Comparison of ENCODE assay signal across 21 cellular contexts in genomic region chr12:95323204-95323603, GRCh38.
"Had no signal": no experiment of that assay in that cellular context is flagged by ENCODE, and none has a peak within 500 bp of the region (broad histone marks: within the 10 kb centered on the region; RNA-seq: fewer than 3 reads in every experiment).

No MANE protein-coding gene starts in this region.

- H3K36me3 ChIP-seq: gastrocnemius medialis, thyroid gland, upper lobe of right lung had no signal

- H3K9me3 ChIP-seq: gastrocnemius medialis, thyroid gland, upper lobe of right lung had no signal

- ATAC-seq: gastrocnemius medialis, left ventricle myocardium superior, upper lobe of right lung, WTC11 had no signal

- DNase-seq: activated CD8-positive, alpha-beta memory T cell treated with anti-CD3 and anti-CD28 coated beads for 24 hours; activated CD8-positive, alpha-beta memory T cell treated with anti-CD3 and anti-CD28 coated beads, Interleukin-2, amount 50 U/mL, for 4 hours; activated naive CD4-positive, alpha-beta T cell; activated T-cell treated with anti-CD3 and anti-CD28 coated beads, Interleukin-2, amount 50 U/mL, for 24 hours; central memory CD4-positive, alpha-beta T cell; effector memory CD4-positive, alpha-beta T cell; gastrocnemius medialis; hippocampal formation; left ventricle myocardium superior; mammary epithelial cell; stimulated activated CD4-positive, alpha-beta T cell treated with anti-CD3 and anti-CD28 coated beads, Interleukin-4, amount 100 ng/mL, for 24 hours; substantia nigra; T1000; thyroid gland; upper lobe of right lung had no signal

- H3K9me3 Mint-ChIP-seq: activated T-cell treated with anti-CD3 and anti-CD28 coated beads, Interleukin-2, amount 50 U/mL, for 24 hours; activated T-helper 2 cell treated with anti-CD3 and anti-CD28 coated beads, Interferon-gamma antibody, Interleukin-2, Interleukin-4, amounts not matched to agents 10 μg/mL and 5 μg/mL and 100 μg/mL, durations not matched to agents 14 hours and 24 hours and 36 hours; neural crest cell; stimulated activated naive CD8-positive, alpha-beta T cell treated with anti-CD3 and anti-CD28 coated beads, Interleukin-15, Interleukin-2, amounts not matched to agents 100 ng/mL and 50 ng/mL, for 24 hours; WTC11 had no signal

- H3K27ac Mint-ChIP-seq: activated naive CD8-positive, alpha-beta T cell; activated T-cell treated with anti-CD3 and anti-CD28 coated beads, Interleukin-2, amount 50 U/mL, for 24 hours; activated T-helper 2 cell treated with anti-CD3 and anti-CD28 coated beads, Interferon-gamma antibody, Interleukin-2, Interleukin-4, amounts not matched to agents 10 μg/mL and 5 μg/mL and 100 μg/mL, durations not matched to agents 14 hours and 24 hours and 36 hours; progenitor cell of endocrine pancreas; stimulated activated naive CD8-positive, alpha-beta T cell treated with anti-CD3 and anti-CD28 coated beads, Interleukin-15, Interleukin-2, amounts not matched to agents 100 ng/mL and 50 ng/mL, for 24 hours; WTC11 had no signal

- H3K4me3 Mint-ChIP-seq: activated naive CD8-positive, alpha-beta T cell; activated T-cell treated with anti-CD3 and anti-CD28 coated beads, Interleukin-2, amount 50 U/mL, for 24 hours; neural crest cell; stimulated activated naive CD8-positive, alpha-beta T cell treated with anti-CD3 and anti-CD28 coated beads, Interleukin-15, Interleukin-2, amounts not matched to agents 100 ng/mL and 50 ng/mL, for 24 hours; WTC11 had no signal

- H3K27me3 Mint-ChIP-seq: activated naive CD8-positive, alpha-beta T cell; activated T-cell treated with anti-CD3 and anti-CD28 coated beads, Interleukin-2, amount 50 U/mL, for 24 hours; progenitor cell of endocrine pancreas; stimulated activated naive CD8-positive, alpha-beta T cell treated with anti-CD3 and anti-CD28 coated beads, Interleukin-15, Interleukin-2, amounts not matched to agents 100 ng/mL and 50 ng/mL, for 24 hours had no signal

- H3K4me1 Mint-ChIP-seq: neural crest cell, WTC11 had no signal

- H3K36me3 Mint-ChIP-seq: activated naive CD8-positive, alpha-beta T cell; WTC11 had no signal

- H3K27me3 ChIP-seq: gastrocnemius medialis, thyroid gland, upper lobe of right lung had no signal

- H3K4me3 ChIP-seq: gastrocnemius medialis, thyroid gland, upper lobe of right lung had no signal

- H3K4me1 ChIP-seq: gastrocnemius medialis, thyroid gland had no signal
